Comparison of ENCODE assay signal across 1 cellular context in genomic region chr7:150988230-150989226, GRCh38.
TF ChIP-seq lines count a peak whose summit lies in the region.

No MANE protein-coding gene starts in this region.

TF ChIP-seq in HEK293, 187 proteins besides CTCF, POLR2A, EP300 and RAD21 (continued from another document):
- no peak for TF ChIP-seq BCL11A (tag by site-specific recombination; IDR thresholded peaks at IDR 0.05; ENCODE audit: low read depth)
- TF ChIP-seq KLF16 (tag by site-specific recombination; IDR thresholded peaks at IDR 0.05) = 0 out of 2 replicates have a peak, but pooled peaks have one; percentile 47
- no peak for TF ChIP-seq ZNF23 (tag by site-specific recombination; IDR thresholded peaks at IDR 0.05; ENCODE audit: borderline replicate concordance)
- TF ChIP-seq ZNF544 (tag by site-specific recombination; IDR thresholded peaks at IDR 0.05) = no peak
- TF ChIP-seq TCF7L2 (IDR thresholded peaks at IDR 0.05; ENCODE audit: borderline replicate concordance, low read depth, low read length) = no peak
- TF ChIP-seq ZNF610 (tag by site-specific recombination; IDR thresholded peaks at IDR 0.05; ENCODE audit: borderline replicate concordance) = no peak
- no peak for TF ChIP-seq PRDM10 (tag by site-specific recombination; IDR thresholded peaks at IDR 0.05)
- peak; percentile 44; the same call in 1 of the 2 replicates for TF ChIP-seq EGR2 (tag by site-specific recombination; IDR thresholded peaks at IDR 0.05; ENCODE audit: low read depth)
- TF ChIP-seq ZSCAN5A (tag by site-specific recombination; IDR thresholded peaks at IDR 0.05) = no peak
- TF ChIP-seq ZFP69B (tag by site-specific recombination; IDR thresholded peaks at IDR 0.05) = no peak
- no peak for TF ChIP-seq GFI1B (tag by site-specific recombination; IDR thresholded peaks at IDR 0.05)
- peak; percentile 64; the same call in 1 of the 2 replicates for TF ChIP-seq WT1 (tag by site-specific recombination; IDR thresholded peaks at IDR 0.05)
- no peak for TF ChIP-seq RBAK (tag by site-specific recombination; IDR thresholded peaks at IDR 0.05)
- TF ChIP-seq ZXDB (tag by site-specific recombination; IDR thresholded peaks at IDR 0.05) = 0 out of 2 replicates have a peak, but pooled peaks have one; percentile 22
- TF ChIP-seq PRDM6 (tag by site-specific recombination; IDR thresholded peaks at IDR 0.05) = no peak
- no peak for TF ChIP-seq ZNF140 (tag by site-specific recombination; IDR thresholded peaks at IDR 0.05)
- TF ChIP-seq ZNF830 (tag by site-specific recombination; IDR thresholded peaks at IDR 0.05; ENCODE audit: low read depth) = no peak
- TF ChIP-seq ZNF747 (tag by site-specific recombination; IDR thresholded peaks at IDR 0.05) = no peak
- TF ChIP-seq ZNF350 (tag by site-specific recombination; IDR thresholded peaks at IDR 0.05) = no peak
- TF ChIP-seq ZNF785 (tag by site-specific recombination; IDR thresholded peaks at IDR 0.05) = no peak
- TF ChIP-seq ZBTB8A (tag by site-specific recombination; IDR thresholded peaks at IDR 0.05) = peak; percentile 83
- no peak for TF ChIP-seq HIC1 (tag by site-specific recombination; IDR thresholded peaks at IDR 0.05)
- TF ChIP-seq ZBTB49 (tag by site-specific recombination; IDR thresholded peaks at IDR 0.05; ENCODE audit: low read depth) = no peak
- no peak for TF ChIP-seq ZNF174 (tag by site-specific recombination; IDR thresholded peaks at IDR 0.05)
- no peak for TF ChIP-seq ZSCAN18 (tag by site-specific recombination; IDR thresholded peaks at IDR 0.05)
- no peak for TF ChIP-seq ELK4 (IDR thresholded peaks at IDR 0.05; ENCODE audit: borderline replicate concordance, low read depth, low read length)
- TF ChIP-seq ZNF837 (tag by site-specific recombination; IDR thresholded peaks at IDR 0.05) = no peak
- no peak; the same call in 1 of the 2 replicates for TF ChIP-seq ZNF660 (tag by site-specific recombination; IDR thresholded peaks at IDR 0.05)
- no peak for TF ChIP-seq ZNF513 (tag by site-specific recombination; IDR thresholded peaks at IDR 0.05)
- no peak for TF ChIP-seq ZBTB44 (tag by site-specific recombination; IDR thresholded peaks at IDR 0.05)
- no peak for TF ChIP-seq ZNF645 (tag by site-specific recombination; IDR thresholded peaks at IDR 0.05)
- TF ChIP-seq ZNF202 (tag by site-specific recombination; IDR thresholded peaks at IDR 0.05; ENCODE audit: borderline replicate concordance) = no peak
- no peak for TF ChIP-seq ZNF529 (tag by site-specific recombination; IDR thresholded peaks at IDR 0.05; ENCODE audit: insufficient replicate concordance)
- no peak for TF ChIP-seq FEZF1 (tag by site-specific recombination; IDR thresholded peaks at IDR 0.05)
- no peak for TF ChIP-seq ZNF585B (tag by site-specific recombination; IDR thresholded peaks at IDR 0.05)
- TF ChIP-seq ZBTB26 (tag by site-specific recombination; optimal IDR thresholded peaks at IDR 0.05) = peak; percentile 18
- TF ChIP-seq GLIS2 (tag by site-specific recombination; IDR thresholded peaks at IDR 0.05) = peak; percentile 47; the same call in 1 of the 2 replicates
- no peak for TF ChIP-seq ZNF155 (tag by site-specific recombination; IDR thresholded peaks at IDR 0.05)
- 0 out of 2 replicates have a peak, but pooled peaks have one; percentile 41 for TF ChIP-seq ZNF561 (tag by site-specific recombination; IDR thresholded peaks at IDR 0.05; ENCODE audit: borderline replicate concordance)
TF ChIP-seq in HEK293: peak in this region for 31.
